In genomic region chr12:57088442-57089258, GRCh38 we compare ENCODE assay signal across 8 cellular contexts. TPM values are rescaled to one million over a fixed set of nuclear protein-coding genes. Genes with fewer than 3 reads are reported as not detected.
A peak's percentile ranks its signal among the peaks of the same experiment; 100 is the strongest.
DNase-seq lines count a peak whose midpoint lies in the region; ATAC-seq and TF ChIP-seq lines count a peak whose summit lies in the region.

TSS of gene NAB2 (plus strand) at chr12:57089114. CDS start at chr12:57089272, 158 bp downstream.

- no peaks in the 10 kb centered on the region for H3K9me2 ChIP-seq in PC-3 (replicated peaks; ENCODE audit: low read length)

- H4K20me1 ChIP-seq in IMR-90 (ENCODE audit: insufficient read depth, low read length) (peaks cover 44% of the 10 kb centered on the region), PC-3 (ENCODE audit: low read length) (no peaks in the 10 kb centered on the region)

- peak within 1 kb of the TSS; percentile 99 for H3K56ac ChIP-seq in IMR-90 (ENCODE audit: extremely low read depth, insufficient read depth, low read length)

- peak within 1 kb of the TSS; percentile 96 for H3K18ac ChIP-seq in IMR-90 (ENCODE audit: low read depth, low read length)

- WGBS in IMR-90 (ENCODE audit: extremely low coverage in 2 of 2, insufficient read length in 1 of 2), 2 experiments: 1% methylated on average over 14 of the region's 85 CpGs; no CpG with 5 or more reads in 1 of the 2 experiments

- in situ Hi-C loops in IMR-90 (cut with MboI; ENCODE audit: low sequenced_read_pairs): no loop called here

- H2BK5ac ChIP-seq in IMR-90 (ENCODE audit: low read depth, low read length, poor library complexity, severe bottlenecking): peak within 1 kb of the TSS; percentile 99

- H3K9ac ChIP-seq in IMR-90 (ENCODE audit: low read depth, low read length) (peak within 1 kb of the TSS; percentile 100), PC-3 (ENCODE audit: low read length) (peak within 1 kb of the TSS; percentile 97), mucosa of rectum (ENCODE audit: low read depth in 1 of 2, low read length in 2 of 2) (peak within 1 kb of the TSS; percentile 67 to 70)

- POLR2A ChIA-PET in IMR-90 (lab: Charles Lee; ENCODE audit: unreplicated experiment): interaction anchor here (0.5 to 1.6 kb wide), 7 partner anchors 9 to 101 kb away, joined by 3 to 9 read pairs (median 3); partner anchors contain the start of genes NEMP1 and STAT6
- POLR2A ChIA-PET in PC-3 (lab: Charles Lee; ENCODE audit: unreplicated experiment): interaction anchor here (0.6 to 1.4 kb wide), 3 partner anchors 10 to 140 kb away, joined by 3 to 11 read pairs (median 6); partner anchors contain the start of genes NEMP1 and STAT6

- no TSS peak for BruUV-seq in IMR-90 (replicated peaks; lab: Mats Ljungman, UMichigan)
- no TSS peak for BruUV-seq in PC-3 (replicated peaks; lab: Mats Ljungman, UMichigan)

- CTCF ChIA-PET in IMR-90 (lab: Yijun Ruan, JAX): no interaction called here
- CTCF ChIA-PET in PC-3 (lab: Charles Lee): interaction anchor here (1.7 to 2.5 kb wide), 2 partner anchors 19 to 23 kb away, joined by 10 to 17 read pairs; partner anchors contain the start of gene STAT6

- no peak for TF ChIP-seq CTCF in IMR-90 (conservative IDR thresholded peaks at IDR 0.05; ENCODE audit: low read depth, low read length)
- TF ChIP-seq CTCF in PC-3 (conservative IDR thresholded peaks at IDR 0.05; ENCODE audit: low read depth, low read length): no peak
- no peak for TF ChIP-seq CTCF in epithelial cell of proximal tubule (conservative IDR thresholded peaks at IDR 0.05; ENCODE audit: low read depth, low read length)

- peaks cover 6% of the 10 kb centered on the region for H3K9me1 ChIP-seq in IMR-90 (ENCODE audit: insufficient read depth, low read length)

- H3K27ac ChIP-seq in IMR-90 (ENCODE audit: insufficient read depth, low read length): peak within 1 kb of the TSS; percentile 99
- peak within 1 kb of the TSS; percentile 98 for H3K27ac ChIP-seq in PC-3 (ENCODE audit: low read length)
- H3K27ac ChIP-seq in mucosa of rectum (ENCODE audit: low read depth in 2 of 2, low read length in 2 of 2): peak within 1 kb of the TSS; percentile 88 to 98

- intact Hi-C loops in IMR-90 (cut with micrococcal nuclease) (loop anchor here (1.0 to 2.0 kb wide), 2 partner anchors 16 to 23 kb away; partner anchors contain the start of gene STAT6), PC-3 (cut with micrococcal nuclease) (loop anchor here (1.0 kb wide), 1 partner anchor 23 kb away; the partner anchor contains the start of gene STAT6)

- peak within 1 kb of the TSS; percentile 93 for H2BK120ac ChIP-seq in IMR-90 (ENCODE audit: low read depth, low read length)

- peak within 1 kb of the TSS; percentile 86; the same call in 2 of the 3 replicates for H2BK15ac ChIP-seq in IMR-90 (ENCODE audit: low read depth, low read length)

- H3K36me3 ChIP-seq in IMR-90 (ENCODE audit: control insufficient read depth, insufficient read depth, low read length): peaks cover 32% of the 10 kb centered on the region
- H3K36me3 ChIP-seq in PC-3 (ENCODE audit: low read depth, low read length): no peaks in the 10 kb centered on the region
- peaks cover 0 to 9% of the 10 kb centered on the region in 2 donors for H3K36me3 ChIP-seq in mucosa of rectum (ENCODE audit: control insufficient read depth in 2 of 2, insufficient read depth in 2 of 2, low read length in 2 of 2)

- H4K8ac ChIP-seq in IMR-90 (ENCODE audit: low read depth in 2 of 2, low read length in 2 of 2): peak within 1 kb of the TSS; percentile 96 to 99

- peak; percentile 47 for ATAC-seq in GM21528 (IDR thresholded peaks at IDR 0.05; ENCODE audit: low FRiP score, unreplicated experiment)
- peak; percentile 50 for ATAC-seq in IMR-90 (ENCODE audit: low read depth)
- ATAC-seq in PC-3: peak; percentile 54

- H3K9me3 ChIP-seq in IMR-90 (ENCODE audit: control insufficient read depth, insufficient read depth, low read length): no peaks in the 10 kb centered on the region
- no peaks in the 10 kb centered on the region for H3K9me3 ChIP-seq in PC-3 (ENCODE audit: low read length)
- H3K9me3 ChIP-seq in mucosa of rectum (ENCODE audit: control insufficient read depth in 2 of 2, low read length in 2 of 2): no peaks in the 10 kb centered on the region

- H4K5ac ChIP-seq in IMR-90 (ENCODE audit: low read depth, low read length): peak within 1 kb of the TSS; percentile 96

- DNase-seq in DMS 273 treated with DMSO at 0.1 percent for 48 hours (lab: John Stamatoyannopoulos, UW) (peak; percentile 81), IMR-90 (peak; percentile 97), PC-3 (peak; percentile 92), activated T-cell treated with anti-CD3 and anti-CD28 coated beads for 48 hours (ENCODE audit: low read depth) (peak; percentile 85), epithelial cell of proximal tubule (ENCODE audit: low read depth) (peak; percentile 70)
- DNase-seq in stimulated activated CD8-positive, alpha-beta memory T cell treated with anti-CD3 and anti-CD28 coated beads, Interleukin-4, amount 100 ng/mL, for 24 hours (ENCODE audit: low read depth): peak; percentile 86

- peak within 1 kb of the TSS; percentile 100 for H2AK5ac ChIP-seq in IMR-90 (ENCODE audit: low read depth, low read length)

- peak within 1 kb of the TSS; percentile 100 for H3K23ac ChIP-seq in IMR-90 (ENCODE audit: low read depth, low read length)

- no peak for TF ChIP-seq RAD21 in IMR-90 (IDR thresholded peaks at IDR 0.05; ENCODE audit: low read length)

- peaks cover 19% of the 10 kb centered on the region for H3K79me2 ChIP-seq in PC-3 (ENCODE audit: low read length)

- peak within 1 kb of the TSS; percentile 100 for H3K14ac ChIP-seq in IMR-90 (replicated peaks; ENCODE audit: low read depth, low read length)

- H3K79me1 ChIP-seq in IMR-90 (ENCODE audit: low read depth in 1 of 2, low read length in 2 of 2): peaks cover 5 to 52% of the 10 kb centered on the region in 2 experiments; a peak in 3 of 4 replicates

- peak within 1 kb of the TSS; percentile 64; the same call in 1 of the 2 replicates for H2BK20ac ChIP-seq in IMR-90 (ENCODE audit: low read depth, low read length)

- peaks cover 6% of the 10 kb centered on the region for H3F3A ChIP-seq in PC-3 (ENCODE audit: low read length, unreplicated experiment)

- peak within 1 kb of the TSS; percentile 100 for H3K4ac ChIP-seq in IMR-90 (ENCODE audit: low read depth, low read length)

- H3K4me1 ChIP-seq in IMR-90 (ENCODE audit: control insufficient read depth, insufficient read depth, low read length): peaks cover 32% of the 10 kb centered on the region
- peaks cover 25% of the 10 kb centered on the region for H3K4me1 ChIP-seq in PC-3 (ENCODE audit: insufficient read depth, low read length)
- H3K4me1 ChIP-seq in mucosa of rectum (ENCODE audit: control insufficient read depth in 2 of 2, insufficient read depth in 2 of 2, low read length in 2 of 2): peaks cover 32 to 38% of the 10 kb centered on the region in 2 donors

- H4K91ac ChIP-seq in IMR-90 (ENCODE audit: insufficient read depth, low read depth, low read length): peak within 1 kb of the TSS; percentile 98

- no peaks in the 10 kb centered on the region for H3K27me3 ChIP-seq in IMR-90 (ENCODE audit: control insufficient read depth, insufficient read depth, low read length)
- H3K27me3 ChIP-seq in PC-3 (ENCODE audit: low read length): no peaks in the 10 kb centered on the region
- H3K27me3 ChIP-seq in mucosa of rectum (ENCODE audit: control insufficient read depth in 2 of 2, insufficient read depth in 2 of 2, low read length in 2 of 2): no peaks in the 10 kb centered on the region

- H3K4me2 ChIP-seq in IMR-90 (ENCODE audit: low read depth, low read length) (peak within 1 kb of the TSS; percentile 92), PC-3 (ENCODE audit: low read length) (peak within 1 kb of the TSS; percentile 100)

- peak within 1 kb of the TSS; percentile 100 for H2AK9ac ChIP-seq in IMR-90 (replicated peaks; ENCODE audit: low read depth, low read length, poor library complexity)

- dilution Hi-C loops in IMR-90 (cut with HindIII; ENCODE audit: low sequenced_read_pairs, unreplicated experiment): no loop called here

- TF ChIP-seq POLR2A in IMR-90 (IDR thresholded peaks at IDR 0.05; ENCODE audit: low read depth, low read length): peak; percentile 86

- peak within 1 kb of the TSS; percentile 98 for H3K4me3 ChIP-seq in IMR-90 (ENCODE audit: insufficient read depth, low read depth, low read length)
- peak within 1 kb of the TSS; percentile 94 for H3K4me3 ChIP-seq in PC-3 (ENCODE audit: low read length)
- H3K4me3 ChIP-seq in epithelial cell of proximal tubule (ENCODE audit: low read depth, low read length): peak within 1 kb of the TSS; percentile 93
- peak within 1 kb of the TSS; percentile 77 to 87 for H3K4me3 ChIP-seq in mucosa of rectum (ENCODE audit: low read length in 2 of 2)

- peak within 1 kb of the TSS; percentile 86 for H2AFZ ChIP-seq in IMR-90 (replicated peaks; ENCODE audit: low read length, poor library complexity)
- H2AFZ ChIP-seq in PC-3 (ENCODE audit: low read length): peak within 1 kb of the TSS; percentile 81

TF ChIP-seq in IMR-90, 13 proteins besides CTCF, POLR2A, EP300 and RAD21 (continues in another document):
- TF ChIP-seq RCOR1 (IDR thresholded peaks at IDR 0.05; ENCODE audit: insufficient replicate concordance, low read length) (no peak), CEBPB (IDR thresholded peaks at IDR 0.05; ENCODE audit: low read depth, low read length) (peak; percentile 98), ELK1 (IDR thresholded peaks at IDR 0.05; ENCODE audit: borderline replicate concordance, low read depth, low read length) (no peak), FOS (IDR thresholded peaks at IDR 0.05; ENCODE audit: low read depth, low read length) (no peak), RFX5 (IDR thresholded peaks at IDR 0.05; ENCODE audit: low read depth, low read length) (no peak), MAZ (IDR thresholded peaks at IDR 0.05; ENCODE audit: borderline replicate concordance, low read depth, low read length) (peak; percentile 92), SMC3 (IDR thresholded peaks at IDR 0.05; ENCODE audit: low read depth, low read length) (no peak), CHD1 (IDR thresholded peaks at IDR 0.05; ENCODE audit: low read depth, low read length) (no peak; the same call in 1 of the 2 replicates), NFE2L2 (IDR thresholded peaks at IDR 0.05; ENCODE audit: low read depth, low read length) (no peak)

RNA-seq across cellular contexts. Expression of gene NAB2, which starts in this region (rescaled TPM):
- total RNA-seq in IMR-90 (2012; rRNA removed): 68.3 and 68.8 TPM in 2 replicates
- 65.1 and 65.2 TPM in 2 replicates for polyA plus RNA-seq in IMR-90 (2012; rRNA removed)
- 52.2 and 62.3 TPM in 2 replicates for polyA plus RNA-seq in IMR-90 (2012; cell fraction: cytosol; rRNA removed)
- 73.8 and 87.3 TPM in 2 replicates for polyA plus RNA-seq in IMR-90 (2012; cell fraction: nucleus; rRNA removed; ENCODE audit: low replicate concordance)
- total RNA-seq in PC-3 (2014; rRNA removed): 17.4 and 20.2 TPM in 2 replicates
- 15.9 and 24.4 TPM in 2 replicates for total RNA-seq in epithelial cell of proximal tubule

Comparison
In these comparisons a context has a peak if more than half of its experiments do, and no peak if none do; other contexts are left out.
1. Peak in every context shown above with its lines: DNase-seq, ATAC-seq, H3K4me3 ChIP-seq and H3K27ac ChIP-seq.